Comparison of ENCODE assay signal across 8 cellular contexts in genomic region chr16:66406534-66407368, GRCh38. TPM values are rescaled to one million over a fixed set of nuclear protein-coding genes. Genes with fewer than 3 reads are reported as not detected.
DNase-seq lines count a peak whose midpoint lies in the region; ATAC-seq and TF ChIP-seq lines count a peak whose summit lies in the region.

No MANE protein-coding gene starts in this region.

- H3K9me3 ChIP-seq in HUES64 (ENCODE audit: insufficient read depth, low read depth, low read length): no peaks in the 10 kb centered on the region

- ATAC-seq in GM19467 (IDR thresholded peaks at IDR 0.05; ENCODE audit: unreplicated experiment): peak; percentile 53
- ATAC-seq in activated T-helper 17 cell treated with anti-CD3 and anti-CD28 coated beads, Interleukin-2, amount 50 U/mL, for 72 hours (replicated peaks): peak; percentile 78
- ATAC-seq in natural killer cell treated with Interleukin-12 subunit alpha and Interleukin-12 subunit beta and Interleukin-15 and Interleukin-18, amount 100 ng/mL, for 72 hours: peak; percentile 88 to 90

- peak overlapping the region; percentile 65 for H3K4me3 ChIP-seq in HUES64 (ENCODE audit: low read length)

- peak overlapping the region in 2 of 7 donors; percentile 2 to 43 for H3K27ac Mint-ChIP-seq in CD14-positive monocyte
- H3K27ac Mint-ChIP-seq in activated T-helper 17 cell treated with anti-CD3 and anti-CD28 coated beads, Interleukin-2, amount 50 U/mL, for 72 hours: peak overlapping the region; percentile 52
- no peak overlapping the region for H3K27ac Mint-ChIP-seq in natural killer cell treated with Interleukin-12 subunit alpha and Interleukin-12 subunit beta and Interleukin-15 and Interleukin-18, amount 100 ng/mL, for 72 hours

- intact Hi-C loops in CD14-positive monocyte (cut with micrococcal nuclease): loop anchor here (2.0 to 10.0 kb wide), 6 partner anchors 76 to 461 kb away; partner anchors contain the start of gene CMTM3 (in 1 of the 2)

- peaks cover 21% of the 10 kb centered on the region for H3K4me1 Mint-ChIP-seq in CD14-positive monocyte
- H3K4me1 Mint-ChIP-seq in activated T-helper 17 cell treated with anti-CD3 and anti-CD28 coated beads, Interleukin-2, amount 50 U/mL, for 72 hours: peaks cover 16% of the 10 kb centered on the region
- H3K4me1 Mint-ChIP-seq in natural killer cell treated with Interleukin-12 subunit alpha and Interleukin-12 subunit beta and Interleukin-15 and Interleukin-18, amount 100 ng/mL, for 72 hours (ENCODE audit: low read depth in 2 of 2): peaks cover 6 to 10% of the 10 kb centered on the region in 2 donors

- no peaks in the 10 kb centered on the region for H3K36me3 ChIP-seq in HUES64 (ENCODE audit: insufficient read depth, low read length)

- WGBS in HUES64: 5% methylated on average over 36 of the region's 36 CpGs

- peak; percentile 72 for DNase-seq in CD14-positive monocyte (ENCODE audit: low spot score)
- DNase-seq in RKO (ENCODE audit: low spot score): peak; percentile 69
- peak; percentile 35 for DNase-seq in fibroblast of the conjunctiva (ENCODE audit: low read depth)
- DNase-seq in natural killer cell treated with Interleukin-12 subunit alpha and Interleukin-12 subunit beta and Interleukin-15 and Interleukin-18, amount 100 ng/mL, for 72 hours (ENCODE audit: low spot score): peak; percentile 77
- DNase-seq in stimulated activated naive CD4-positive, alpha-beta T cell (lab: John Stamatoyannopoulos, UW): peak; percentile 60 to 90 (median 81)

- TF ChIP-seq CTCF in CD14-positive monocyte (IDR thresholded peaks at IDR 0.05): peak; percentile 93

- peak overlapping the region; percentile 79 to 91 for H3K4me3 Mint-ChIP-seq in CD14-positive monocyte
- H3K4me3 Mint-ChIP-seq in activated T-helper 17 cell treated with anti-CD3 and anti-CD28 coated beads, Interleukin-2, amount 50 U/mL, for 72 hours: peak overlapping the region; percentile 83
- peak overlapping the region; percentile 80 for H3K4me3 Mint-ChIP-seq in natural killer cell treated with Interleukin-12 subunit alpha and Interleukin-12 subunit beta and Interleukin-15 and Interleukin-18, amount 100 ng/mL, for 72 hours

- peaks cover 7 to 13% (median 11%) of the 10 kb centered on the region in 3 donors for H3K27me3 Mint-ChIP-seq in CD14-positive monocyte (ENCODE audit: low read depth in 3 of 3)
- H3K27me3 Mint-ChIP-seq in activated T-helper 17 cell treated with anti-CD3 and anti-CD28 coated beads, Interleukin-2, amount 50 U/mL, for 72 hours: peaks cover 10% of the 10 kb centered on the region
- peaks cover 15 to 21% of the 10 kb centered on the region in 2 donors for H3K27me3 Mint-ChIP-seq in natural killer cell treated with Interleukin-12 subunit alpha and Interleukin-12 subunit beta and Interleukin-15 and Interleukin-18, amount 100 ng/mL, for 72 hours

- no peak overlapping the region for H3K27ac ChIP-seq in HUES64 (ENCODE audit: low read depth, low read length)

- H3K9me3 Mint-ChIP-seq in CD14-positive monocyte: peaks cover 3 to 13% (median 7%) of the 10 kb centered on the region in 7 donors
- H3K9me3 Mint-ChIP-seq in activated T-helper 17 cell treated with anti-CD3 and anti-CD28 coated beads, Interleukin-2, amount 50 U/mL, for 72 hours: no peaks in the 10 kb centered on the region
- H3K9me3 Mint-ChIP-seq in natural killer cell treated with Interleukin-12 subunit alpha and Interleukin-12 subunit beta and Interleukin-15 and Interleukin-18, amount 100 ng/mL, for 72 hours: no peaks in the 10 kb centered on the region

- H3K36me3 Mint-ChIP-seq in CD14-positive monocyte: peaks cover 0 to 4% of the 10 kb centered on the region in 2 donors
- peaks cover 4% of the 10 kb centered on the region for H3K36me3 Mint-ChIP-seq in activated T-helper 17 cell treated with anti-CD3 and anti-CD28 coated beads, Interleukin-2, amount 50 U/mL, for 72 hours (ENCODE audit: low read depth)
- no peaks in the 10 kb centered on the region for H3K36me3 Mint-ChIP-seq in natural killer cell treated with Interleukin-12 subunit alpha and Interleukin-12 subunit beta and Interleukin-15 and Interleukin-18, amount 100 ng/mL, for 72 hours

- peaks cover 8% of the 10 kb centered on the region; the same call in 1 of the 2 replicates for H3K27me3 ChIP-seq in HUES64 (ENCODE audit: insufficient read depth, low read length)

- 0 out of 2 replicates have a peak overlapping the region, but pooled peaks have one; percentile 29 for H3K9ac ChIP-seq in HUES64 (ENCODE audit: low read depth, low read length)

- H3K4me1 ChIP-seq in HUES64 (ENCODE audit: insufficient read depth, low read length): peaks cover 10% of the 10 kb centered on the region; the same call in 1 of the 2 replicates

RNA-seq across cellular contexts. Expression of gene BEAN1, which starts 20.3 kb away (rescaled TPM):
- polyA plus RNA-seq in CD14-positive monocyte: under 1 TPM in 1 of 2 donors, not detected in 1; 0.81 TPM
- polyA plus RNA-seq in HUES64 (2013, experiment 1 of 2): 0.10 TPM
- polyA plus RNA-seq in HUES64 (2013, experiment 2 of 2): not detected
- not detected for total RNA-seq in activated T-helper 17 cell treated with anti-CD3 and anti-CD28 coated beads, Interleukin-2, amount 50 U/mL, for 72 hours
- not detected for total RNA-seq in natural killer cell treated with Interleukin-12 subunit alpha and Interleukin-12 subunit beta and Interleukin-15 and Interleukin-18, amount 100 ng/mL, for 72 hours

RNA-seq across cellular contexts. Expression of gene CDH5, which starts 40.3 kb away (rescaled TPM):
- under 1 TPM in 1 of 2 donors, not detected in 1; 0.22 TPM for polyA plus RNA-seq in CD14-positive monocyte
- 0.55 TPM for polyA plus RNA-seq in HUES64 (2013, experiment 1 of 2)
- polyA plus RNA-seq in HUES64 (2013, experiment 2 of 2): 0.70 TPM
- total RNA-seq in activated T-helper 17 cell treated with anti-CD3 and anti-CD28 coated beads, Interleukin-2, amount 50 U/mL, for 72 hours: not detected
- not detected for total RNA-seq in natural killer cell treated with Interleukin-12 subunit alpha and Interleukin-12 subunit beta and Interleukin-15 and Interleukin-18, amount 100 ng/mL, for 72 hours
